24 cellular contexts compared by ENCODE assay signal in the genomic region with DNA sequence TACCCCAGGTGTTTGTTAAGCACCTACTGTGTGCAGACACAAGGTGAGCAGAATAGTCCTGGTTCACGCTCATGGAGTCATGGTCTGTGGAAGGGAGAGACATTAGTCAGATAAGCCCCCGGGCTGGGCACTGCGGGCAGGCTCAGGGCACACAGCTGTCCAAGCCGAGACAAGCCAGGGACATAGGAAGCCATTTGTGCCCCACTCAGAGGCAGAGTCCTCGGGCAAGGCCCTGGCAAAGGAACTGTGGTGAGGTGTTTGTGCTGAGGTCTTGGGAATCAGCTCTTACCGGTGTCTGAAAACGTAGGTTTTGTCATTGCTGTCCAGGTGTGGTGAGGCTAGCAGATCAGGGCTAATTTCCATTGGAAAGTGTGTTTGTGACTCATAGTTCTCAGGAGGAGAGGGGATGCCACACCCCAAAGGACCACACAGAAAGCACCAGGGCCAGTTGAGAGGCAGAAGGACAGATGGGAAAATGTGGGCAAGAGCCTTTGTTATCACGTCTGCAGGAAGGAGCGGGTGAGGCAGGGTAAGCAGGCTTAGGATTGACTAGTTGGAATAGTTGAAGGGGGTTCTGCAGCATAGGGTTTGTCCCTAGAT. TPM values are rescaled to one million over a fixed set of nuclear protein-coding genes. Genes with fewer than 3 reads are reported as not detected.
A peak's percentile ranks its signal among the peaks of the same experiment; 100 is the strongest.
DNase-seq lines count a peak whose midpoint lies in the region; ATAC-seq, FAIRE-seq and TF ChIP-seq lines count a peak whose summit lies in the region.
"Had no signal": no experiment of that assay in that cellular context is flagged by ENCODE, and none has a peak within 500 bp of the region (broad histone marks: within the 10 kb centered on the region; RNA-seq: fewer than 3 reads in every experiment).

No MANE protein-coding gene starts in this region.

- H2AFZ ChIP-seq in GM23338 (no peak overlapping the region), H1 (ENCODE audit: low read length) (0 out of 2 replicates have a peak overlapping the region, but pooled peaks have one; percentile 46), neural progenitor cell (replicated peaks) (no peak overlapping the region)

- ATAC-seq in GM23338 (no peak), HG02981 (IDR thresholded peaks at IDR 0.05; ENCODE audit: unreplicated experiment) (no peak), HG02970 (IDR thresholded peaks at IDR 0.05; ENCODE audit: low FRiP score, unreplicated experiment) (no peak)
- ATAC-seq: SK-N-SH treated with all-trans-retinoic acid at 6 μM for 48 hours had no signal

- no peak overlapping the region for H3K4ac ChIP-seq in H1 (replicated peaks; ENCODE audit: insufficient read length, low read depth, low read length)

- TF ChIP-seq CTCF in GM23338 (conservative IDR thresholded peaks at IDR 0.05; ENCODE audit: low read depth in 2 of 2) (no peak), H1 (IDR thresholded peaks at IDR 0.05; ENCODE audit: control extremely low read depth in 1 of 3, insufficient read depth in 1 of 3, low read depth in 1 of 3, low read length in 3 of 3) (no peak), neural progenitor cell (IDR thresholded peaks at IDR 0.05) (no peak)

- no peak overlapping the region for H3K14ac ChIP-seq in H1 (ENCODE audit: insufficient read length)

- no peak overlapping the region for H3K18ac ChIP-seq in H1 (ENCODE audit: extremely low read depth, low read length)

- no peak overlapping the region for H2BK120ac ChIP-seq in H1 (replicated peaks; ENCODE audit: low read depth, low read length)

- no peaks in the 10 kb centered on the region for H3K27me3 ChIP-seq in GM23338 (ENCODE audit: insufficient read depth)
- H3K27me3 ChIP-seq in H1 (replicated peaks in 1 of 4; ENCODE audit: control insufficient read depth in 3 of 4, extremely low read depth in 1 of 4, insufficient read depth in 3 of 4, low read length in 3 of 4), result peaks cover 0 to 2% (median 1%) of the 10 kb centered on the region in 4 experiments; a peak in 3 of 7 replicates
- no peaks in the 10 kb centered on the region for H3K27me3 ChIP-seq in neural progenitor cell

- H3K9ac ChIP-seq in H1 (replicated peaks in 1 of 4; ENCODE audit: extremely low read depth in 1 of 4, low read depth in 3 of 4, low read length in 3 of 4) (no peak overlapping the region), neural progenitor cell (no peak overlapping the region)

- H3K36me3 Mint-ChIP-seq in GM23338 (ENCODE audit: low read depth) (no peaks in the 10 kb centered on the region), neural progenitor cell (no peaks in the 10 kb centered on the region)
- H3K36me3 Mint-ChIP-seq: CD4-positive, CD25-positive, alpha-beta regulatory T cell had no signal

- DNase-seq in GM23338 (ENCODE audit: low spot score) (no peak), NCI-H69 (lab: John Stamatoyannopoulos, UW) (peak; percentile 16), H1 (ENCODE audit: low read depth in 1 of 2, low spot score in 2 of 2) (no peak), neural progenitor cell (ENCODE audit: low spot score) (no peak), HCEC 1CT (no peak), NCI-H2081 (lab: John Stamatoyannopoulos, UW) (no peak)
- DNase-seq: Caco-2; CD4-positive, CD25-positive, alpha-beta regulatory T cell; DMS153; H7; NCI-H1092 treated with DMSO at 0.1 percent for 48 hours; NCI-H146; NCI-H2029 treated with DMSO at 0.1 percent for 48 hours; NCI-H2171 treated with DMSO at 0.1 percent for 48 hours; NCI-H446; NCI-H526 treated with DMSO at 0.1 percent for 48 hours; NK-92 treated with Interleukin-12 subunit alpha and Interleukin-12 subunit beta, amount 100 ng/mL, for 24 hours; SHP77 treated with DMSO at 0.1 percent for 48 hours had no signal

- H2BK5ac ChIP-seq in H1 (ENCODE audit: low read depth, low read length), result no peak overlapping the region

- H2AK5ac ChIP-seq in H1 (ENCODE audit: low read depth, low read length), result no peak overlapping the region

- no peaks in the 10 kb centered on the region for H3K36me3 ChIP-seq in GM23338 (ENCODE audit: insufficient read depth)
- no peaks in the 10 kb centered on the region for H3K36me3 ChIP-seq in H1 (ENCODE audit: control insufficient read depth in 2 of 4, insufficient read depth in 4 of 4, low read length in 3 of 4)
- H3K36me3 ChIP-seq in neural progenitor cell, result no peaks in the 10 kb centered on the region

- no peak overlapping the region for H3K56ac ChIP-seq in H1 (replicated peaks; ENCODE audit: insufficient read length, low read depth, low read length)

- H3K4me1 ChIP-seq in GM23338 (ENCODE audit: insufficient read depth), result no peaks in the 10 kb centered on the region
- no peaks in the 10 kb centered on the region; a peak in 2 of 7 replicates for H3K4me1 ChIP-seq in H1 (replicated peaks in 1 of 4; ENCODE audit: control insufficient read depth in 3 of 4, insufficient read depth in 4 of 4, low read length in 3 of 4)
- peaks cover 6% of the 10 kb centered on the region for H3K4me1 ChIP-seq in neural progenitor cell
- H3K4me1 ChIP-seq: Caco-2 had no signal

- 92% methylated on average over 9 of the region's 9 CpGs; no CpG with 5 or more reads in 1 of the 2 experiments for WGBS in H1 (ENCODE audit: extremely low coverage in 1 of 2, insufficient coverage in 1 of 2, insufficient read length in 1 of 2, insufficient replicate concordance in 2 of 2, low coverage in 1 of 2, low lambda C conversion rate in 2 of 2, missing lambda C conversion rate in 1 of 2), 2 experiments

- no peaks in the 10 kb centered on the region for H3K9me2 ChIP-seq in GM23338 (ENCODE audit: insufficient read depth)

- H3K23ac ChIP-seq in H1 (ENCODE audit: insufficient read length), result no peak overlapping the region

- no peak for TF ChIP-seq POLR2A in H1 (IDR thresholded peaks at IDR 0.05; ENCODE audit: control extremely low read depth in 1 of 2, low read depth in 2 of 2, low read length in 2 of 2)

- no peaks in the 10 kb centered on the region for H3F3A ChIP-seq in GM23338 (replicated peaks; ENCODE audit: low read depth)
- H3F3A ChIP-seq in neural progenitor cell (ENCODE audit: low read depth), result no peaks in the 10 kb centered on the region

- H3K4me2 ChIP-seq in GM23338, result no peak overlapping the region
- H3K4me2 ChIP-seq in H1 (ENCODE audit: insufficient read depth in 1 of 2, low read depth in 2 of 2, low read length in 2 of 2), result no peak overlapping the region
- no peak overlapping the region for H3K4me2 ChIP-seq in neural progenitor cell

- H3K4me3 Mint-ChIP-seq in GM23338, result no peak overlapping the region
- H3K4me3 Mint-ChIP-seq in neural progenitor cell, result no peak overlapping the region
- H3K4me3 Mint-ChIP-seq: B cell; CD4-positive, CD25-positive, alpha-beta regulatory T cell had no signal

- H3K4me1 Mint-ChIP-seq in GM23338 (peaks cover 6% of the 10 kb centered on the region), neural progenitor cell (peaks cover 17% of the 10 kb centered on the region)
- H3K4me1 Mint-ChIP-seq: B cell; CD4-positive, CD25-positive, alpha-beta regulatory T cell had no signal

- no peak overlapping the region for H2BK20ac ChIP-seq in H1 (ENCODE audit: low read length)

- no peaks in the 10 kb centered on the region for H3K9me3 ChIP-seq in H1 (ENCODE audit: insufficient read depth in 2 of 2, low read depth in 1 of 2, low read length in 1 of 2)
- H3K9me3 ChIP-seq in neural progenitor cell (ENCODE audit: low read depth), result no peaks in the 10 kb centered on the region
- H3K9me3 ChIP-seq: Caco-2 had no signal

- H2BK12ac ChIP-seq in H1 (ENCODE audit: low read depth, low read length), result no peak overlapping the region

- peaks cover 11% of the 10 kb centered on the region for H3K27me3 Mint-ChIP-seq in GM23338 (ENCODE audit: insufficient read depth, low read depth, poor library complexity)
- peaks cover 14% of the 10 kb centered on the region for H3K27me3 Mint-ChIP-seq in neural progenitor cell (ENCODE audit: insufficient read depth, low read depth)
- H3K27me3 Mint-ChIP-seq: CD4-positive, CD25-positive, alpha-beta regulatory T cell had no signal

- H4K5ac ChIP-seq in H1 (ENCODE audit: insufficient read length, low read depth, low read length), result no peak overlapping the region

- H2BK15ac ChIP-seq in H1 (ENCODE audit: low read length), result no peak overlapping the region

- H3K27ac ChIP-seq in GM23338 (ENCODE audit: low read depth), result no peak overlapping the region
- H3K27ac ChIP-seq in H1 (ENCODE audit: low read depth, low read length), result no peak overlapping the region
- no peak overlapping the region for H3K27ac ChIP-seq in neural progenitor cell

- H3K27ac Mint-ChIP-seq in GM23338, result 0 out of 2 replicates have a peak overlapping the region, but pooled peaks have one; percentile 26
- peak overlapping the region; percentile 34 for H3K27ac Mint-ChIP-seq in neural progenitor cell
- H3K27ac Mint-ChIP-seq: B cell; CD4-positive, CD25-positive, alpha-beta regulatory T cell had no signal

- H4K91ac ChIP-seq in H1 (replicated peaks; ENCODE audit: insufficient read length, low read length), result no peak overlapping the region

- no peak for FAIRE-seq in H1 (lab: Jason Lieb, UNC)
- FAIRE-seq: GM12892, RCC 7860 had no signal

- H4K8ac ChIP-seq in H1 (ENCODE audit: extremely low read depth, insufficient read depth, low read length), result no peak overlapping the region

- POLR2A ChIA-PET in H1 (lab: Charles Lee; ENCODE audit: partially characterized antibody), result interaction anchor here (0.6 kb wide), 1 partner anchor 584 kb away, joined by 3 read pairs; no protein-coding TSS in a partner anchor

- CTCF ChIA-PET in H1 (lab: Charles Lee; ENCODE audit: partially characterized antibody), result interaction anchor here (0.7 to 1.2 kb wide), 3 partner anchors 11 to 135 kb away, joined by 3 read pairs; no protein-coding TSS in a partner anchor

- no peaks in the 10 kb centered on the region; the same call in 1 of the 2 replicates for H3K79me1 ChIP-seq in H1 (ENCODE audit: low read depth, low read length)

- TF ChIP-seq RAD21 in H1 (IDR thresholded peaks at IDR 0.05 in 1 of 2, conservative IDR thresholded peaks at IDR 0.05 in 1 of 2; ENCODE audit: low read depth in 2 of 2, low read length in 2 of 2), result no peak

- no peak overlapping the region for H3K4me3 ChIP-seq in GM23338
- H3K4me3 ChIP-seq in H1 (ENCODE audit: extremely low read depth in 1 of 4, insufficient read depth in 2 of 4, low read depth in 3 of 4, low read length in 4 of 4), result no peak overlapping the region
- no peak overlapping the region for H3K4me3 ChIP-seq in neural progenitor cell

- TF ChIP-seq EP300 in H1 (IDR thresholded peaks at IDR 0.05; ENCODE audit: borderline replicate concordance in 1 of 2, low read depth in 2 of 2, low read length in 2 of 2), result no peak

- H3K9me3 Mint-ChIP-seq in GM23338 (no peaks in the 10 kb centered on the region), neural progenitor cell (no peaks in the 10 kb centered on the region)

- no peaks in the 10 kb centered on the region for H4K20me1 ChIP-seq in GM23338 (replicated peaks; ENCODE audit: insufficient read depth)
- peaks cover 0 to 11% of the 10 kb centered on the region in 2 experiments for H4K20me1 ChIP-seq in H1 (replicated peaks in 1 of 2; ENCODE audit: control insufficient read depth in 1 of 2, insufficient read depth in 2 of 2, low read length in 2 of 2)
- H4K20me1 ChIP-seq in neural progenitor cell (ENCODE audit: low read depth), result no peaks in the 10 kb centered on the region

- H3K23me2 ChIP-seq in H1 (ENCODE audit: low read depth, low read length), result peaks cover 9% of the 10 kb centered on the region; the same call in 1 of the 2 replicates

- H3K79me2 ChIP-seq in GM23338 (replicated peaks; ENCODE audit: insufficient read depth) (no peaks in the 10 kb centered on the region), H1 (ENCODE audit: control insufficient read depth in 1 of 2, insufficient read depth in 2 of 2, low read length in 2 of 2) (no peaks in the 10 kb centered on the region), neural progenitor cell (ENCODE audit: low read depth) (no peaks in the 10 kb centered on the region)

RNA-seq across cellular contexts. Expression of gene NEURL1B, which starts 46.1 kb away (rescaled TPM):
- 11.4 and 13.3 TPM in 2 replicates for total RNA-seq in GM23338 (2014; rRNA removed; shearing (Covaris generic))
- polyA plus RNA-seq in GM23338 (2016; fragmentation: Nextera tagmentation; extraction: Ambion mirVana), result 1.9 and 2.1 TPM in 2 replicates
- 5.7 and 6.1 TPM in 2 replicates for total RNA-seq in H1 (2021; fragmentation: NEBNext Ultra II Directional; extraction: Animal tissue kit (Norgen Biotek cat#: 25700))
- polyA plus RNA-seq in H1 (2011; rRNA removed), result 3.3 and 5.4 TPM in 2 replicates
- polyA plus RNA-seq in H1 (2011; cell fraction: cytosol; rRNA removed), result 4.8 TPM
- 15.7 TPM for polyA plus RNA-seq in H1 (2011; cell fraction: nucleus; rRNA removed)
- polyA plus RNA-seq in H1 (2012, experiment 1 of 2), result 4.5 to 5.3 TPM (median 4.5 TPM) in 4 replicates
- 4.2 TPM for polyA plus RNA-seq in H1 (2012, experiment 2 of 2)
- 2.9 TPM for polyA plus RNA-seq in H1 (2013, experiment 1 of 2)
- polyA plus RNA-seq in H1 (2013, experiment 2 of 2), result 2.8 TPM
- 3.9 and 4.0 TPM in 2 replicates for polyA minus RNA-seq in H1 (2011; rRNA and poly(A)+ RNA removed)
- 5.5 TPM for polyA minus RNA-seq in H1 (2011; cell fraction: cytosol; rRNA and poly(A)+ RNA removed)
- polyA minus RNA-seq in H1 (2011; cell fraction: nucleus; rRNA and poly(A)+ RNA removed), result 4.4 TPM
- 12.1 and 20.2 TPM in 2 replicates for total RNA-seq in neural progenitor cell (ENCODE audit: low replicate concordance)
- polyA plus RNA-seq: CD4-positive, CD25-positive, alpha-beta regulatory T cell had no signal
